In genomic region chr2:215885621-215886020, GRCh38 we compare ENCODE assay signal across 28 cellular contexts.
A peak's percentile ranks its signal among the peaks of the same experiment; 100 is the strongest.
DNase-seq lines count a peak whose midpoint lies in the region; ATAC-seq and TF ChIP-seq lines count a peak whose summit lies in the region.
"Had no signal": no experiment of that assay in that cellular context is flagged by ENCODE, and none has a peak within 500 bp of the region (broad histone marks: within the 10 kb centered on the region; RNA-seq: fewer than 3 reads in every experiment).

No MANE protein-coding gene starts in this region.

- no peaks in the 10 kb centered on the region for H4K20me1 ChIP-seq in PC-3 (ENCODE audit: low read length)

- BruUV-seq in PC-3 (replicated peaks; lab: Mats Ljungman, UMichigan): no TSS peak

- H3K27me3 Mint-ChIP-seq in nephron progenitor cell (ENCODE audit: low read depth, poor library complexity): peaks cover 3% of the 10 kb centered on the region
- H3K27me3 Mint-ChIP-seq in stimulated activated naive CD8-positive, alpha-beta T cell treated with anti-CD3 and anti-CD28 coated beads, Interleukin-15, amount 100 ng/mL, for 72 hours: peaks cover 8% of the 10 kb centered on the region

- H3K9me3 Mint-ChIP-seq in nephron progenitor cell: peaks cover 4% of the 10 kb centered on the region
- H3K9me3 Mint-ChIP-seq in stimulated activated naive CD8-positive, alpha-beta T cell treated with anti-CD3 and anti-CD28 coated beads, Interleukin-15, amount 100 ng/mL, for 72 hours: no peaks in the 10 kb centered on the region

- TF ChIP-seq CTCF in fibroblast of the aortic adventitia (IDR thresholded peaks at IDR 0.05; ENCODE audit: insufficient read depth, low read length): no peak
- TF ChIP-seq CTCF in nephron progenitor cell (IDR thresholded peaks at IDR 0.05): no peak
- no peak for TF ChIP-seq CTCF in tibial artery (IDR thresholded peaks at IDR 0.05)
- TF ChIP-seq CTCF in PC-3 (conservative IDR thresholded peaks at IDR 0.05; ENCODE audit: low read depth, low read length): no peak

- H3K27me3 ChIP-seq in tibial artery (no peaks in the 10 kb centered on the region), PC-3 (ENCODE audit: low read length) (no peaks in the 10 kb centered on the region)
- H3K27me3 ChIP-seq: SJSA1 had no signal

- POLR2A ChIA-PET in PC-3 (lab: Charles Lee; ENCODE audit: unreplicated experiment): no interaction called here

- H3K4me1 Mint-ChIP-seq in nephron progenitor cell: peaks cover 35% of the 10 kb centered on the region
- H3K4me1 Mint-ChIP-seq in stimulated activated naive CD8-positive, alpha-beta T cell treated with anti-CD3 and anti-CD28 coated beads, Interleukin-15, amount 100 ng/mL, for 72 hours: no peaks in the 10 kb centered on the region
- H3K4me1 Mint-ChIP-seq: B cell; CD8-positive, alpha-beta memory T cell had no signal

- intact Hi-C loops in tibial artery (cut with DNase I; ENCODE audit: low total_unique reads) (no loop called here), PC-3 (cut with micrococcal nuclease) (no loop called here)

- no peak overlapping the region for H2AFZ ChIP-seq in PC-3 (ENCODE audit: low read length)

- DNase-seq in amniotic epithelial cell (ENCODE audit: low read depth) (peak; percentile 36), fibroblast of the aortic adventitia (ENCODE audit: low read depth) (peak; percentile 47), nephron progenitor cell (no peak), tibial artery (no peak), NCI-H1048 (lab: John Stamatoyannopoulos, UW) (no peak), PC-3 (no peak)
- DNase-seq in stimulated activated CD4-positive, alpha-beta T cell treated with anti-CD3 and anti-CD28 coated beads, Interleukin-15, amount 100 ng/mL, for 24 hours: no peak
- DNase-seq in stimulated activated naive CD8-positive, alpha-beta T cell treated with anti-CD3 and anti-CD28 coated beads, Interleukin-15, amount 100 ng/mL, for 72 hours: no peak
- DNase-seq: CD8-positive, alpha-beta memory T cell; DMS 273 treated with DMSO at 0.1 percent for 48 hours; DMS79; EL; GDM1; H7; KBM-7; MV-4-11; NCI-H1105 treated with DMSO at 0.1 percent for 48 hours; NCI-H146; NCI-H1930; NCI-H446 treated with DMSO at 0.1 percent for 48 hours; NCI-H526; NCI-H82; Right ventricle myocardium superior; RPMI8226 had no signal

- H3K9ac ChIP-seq in PC-3 (ENCODE audit: low read length): no peak overlapping the region

- CTCF ChIA-PET in PC-3 (lab: Charles Lee): no interaction called here

- H3K9me3 ChIP-seq in tibial artery (no peaks in the 10 kb centered on the region), PC-3 (ENCODE audit: low read length) (no peaks in the 10 kb centered on the region)
- H3K9me3 ChIP-seq: SJSA1 had no signal

- no peak overlapping the region for H3K4me3 Mint-ChIP-seq in nephron progenitor cell
- H3K4me3 Mint-ChIP-seq in stimulated activated naive CD8-positive, alpha-beta T cell treated with anti-CD3 and anti-CD28 coated beads, Interleukin-15, amount 100 ng/mL, for 72 hours: no peak overlapping the region
- H3K4me3 Mint-ChIP-seq: B cell; CD8-positive, alpha-beta memory T cell had no signal

- no peak for ATAC-seq in stimulated activated naive CD8-positive, alpha-beta T cell treated with anti-CD3 and anti-CD28 coated beads, Interleukin-15, amount 100 ng/mL, for 72 hours
- ATAC-seq in PC-3: no peak
- ATAC-seq: GM12878 had no signal

- H3K9me2 ChIP-seq in PC-3 (replicated peaks; ENCODE audit: low read length): no peaks in the 10 kb centered on the region

- H3F3A ChIP-seq in PC-3 (ENCODE audit: low read length, unreplicated experiment): no peaks in the 10 kb centered on the region

- H3K4me2 ChIP-seq in PC-3 (ENCODE audit: low read length): no peak overlapping the region

- H3K36me3 Mint-ChIP-seq in nephron progenitor cell (ENCODE audit: low read depth): no peaks in the 10 kb centered on the region
- H3K36me3 Mint-ChIP-seq: CD8-positive, alpha-beta memory T cell had no signal

- no peaks in the 10 kb centered on the region for H3K79me2 ChIP-seq in PC-3 (ENCODE audit: low read length)

- H3K27ac Mint-ChIP-seq in nephron progenitor cell: peak overlapping the region; percentile 47
- H3K27ac Mint-ChIP-seq in stimulated activated naive CD8-positive, alpha-beta T cell treated with anti-CD3 and anti-CD28 coated beads, Interleukin-15, amount 100 ng/mL, for 72 hours: no peak overlapping the region
- H3K27ac Mint-ChIP-seq: B cell; CD8-positive, alpha-beta memory T cell had no signal

- no peaks in the 10 kb centered on the region for H3K36me3 ChIP-seq in tibial artery
- no peaks in the 10 kb centered on the region for H3K36me3 ChIP-seq in PC-3 (ENCODE audit: low read depth, low read length)
- H3K36me3 ChIP-seq: SJSA1 had no signal

- H3K4me3 ChIP-seq in fibroblast of the aortic adventitia (ENCODE audit: low read depth, low read length): no peak overlapping the region
- no peak overlapping the region for H3K4me3 ChIP-seq in tibial artery
- no peak overlapping the region for H3K4me3 ChIP-seq in PC-3 (ENCODE audit: low read length)
- H3K4me3 ChIP-seq: GM12878, SJSA1 had no signal

- H3K27ac ChIP-seq in tibial artery (peak overlapping the region; percentile 25 to 57), PC-3 (ENCODE audit: low read length) (no peak overlapping the region)
- H3K27ac ChIP-seq: C4-2B, SJSA1 had no signal

- H3K4me1 ChIP-seq in tibial artery (peaks cover 0 to 53% (median 16%) of the 10 kb centered on the region in 4 donors), PC-3 (ENCODE audit: insufficient read depth, low read length) (peaks cover 18% of the 10 kb centered on the region)

Comparison
In these comparisons a context has a peak if more than half of its experiments do, and no peak if none do; other contexts are left out.
1. DNase-seq: peak in amniotic epithelial cell (single experiment) and fibroblast of the aortic adventitia (single experiment); none in nephron progenitor cell (single experiment), tibial artery (0 of 2), stimulated activated CD4-positive, alpha-beta T cell treated with anti-CD3 and anti-CD28 coated beads, Interleukin-15, amount 100 ng/mL, for 24 hours (single experiment), NCI-H1048 (single experiment), stimulated activated naive CD8-positive, alpha-beta T cell treated with anti-CD3 and anti-CD28 coated beads, Interleukin-15, amount 100 ng/mL, for 72 hours (0 of 2) and PC-3 (single experiment).